Comparison of ENCODE assay signal across 32 cellular contexts in the genomic region with DNA sequence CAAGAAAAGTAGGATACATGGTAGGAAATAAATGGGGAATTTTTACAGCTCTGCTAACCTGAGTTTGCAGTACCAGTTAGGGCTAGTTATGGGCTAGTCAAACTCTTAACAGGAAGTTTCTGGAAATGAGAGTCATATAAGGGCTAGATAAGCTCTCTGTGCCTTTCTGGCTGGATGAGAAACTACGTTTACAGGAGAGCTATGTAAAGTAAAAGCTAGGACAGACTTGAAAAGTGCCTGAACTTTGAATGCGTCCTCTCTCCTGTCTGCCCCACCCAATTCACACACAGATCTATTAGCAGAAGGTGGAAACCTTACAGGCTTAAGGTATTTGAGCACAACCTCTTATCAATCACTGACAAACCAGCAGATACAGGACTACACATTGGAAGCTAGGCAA.
"Had no signal": no experiment of that assay in that cellular context is flagged by ENCODE, and none has a peak within 500 bp of the region (broad histone marks: within the 10 kb centered on the region; RNA-seq: fewer than 3 reads in every experiment).

No MANE protein-coding gene starts in this region.

- H3K36me3 Mint-ChIP-seq: activated naive CD4-positive, alpha-beta T cell treated with anti-CD3 and anti-CD28 coated beads, Interleukin-2, amount 10 ng/mL, durations not matched to agents 7 days and 5 days; activated naive CD4-positive, alpha-beta T cell treated with anti-CD3 and anti-CD28 coated beads, Interleukin-2, amount 50 U/mL, for 72 hours; activated naive CD8-positive, alpha-beta T cell treated with anti-CD3 and anti-CD28 coated beads, Interleukin-2, amount 10 ng/mL, durations not matched to agents 7 days and 5 days; brain had no signal

- H3K4me3 Mint-ChIP-seq: activated CD4-positive, alpha-beta memory T cell treated with anti-CD3 and anti-CD28 coated beads, Interleukin-2, amount 10 ng/mL, durations not matched to agents 7 days and 5 days; activated CD4-positive, alpha-beta T cell treated with anti-CD3 and anti-CD28 coated beads, Interleukin-2, amount 10 ng/mL, durations not matched to agents 7 days and 5 days; activated naive CD4-positive, alpha-beta T cell treated with anti-CD3 and anti-CD28 coated beads, Interleukin-2, amount 10 ng/mL, durations not matched to agents 7 days and 5 days; activated naive CD8-positive, alpha-beta T cell treated with anti-CD3 and anti-CD28 coated beads, Interleukin-2, amount 10 ng/mL, durations not matched to agents 7 days and 5 days; activated T-cell treated with anti-CD3 and anti-CD28 coated beads, Interleukin-2, amount 50 U/mL, for 24 hours; activated T-cell treated with anti-CD3 and anti-CD28 coated beads, Interleukin-2, amount 50 U/mL, for 72 hours; brain; effector memory CD8-positive, alpha-beta T cell; T-helper 17 cell; T-helper 2 cell treated with Interferon-gamma antibody and Interleukin-4, amounts not matched to agents 5 μg/mL and 100 μg/mL, for 36 hours had no signal

- ATAC-seq: activated naive CD4-positive, alpha-beta T cell treated with anti-CD3 and anti-CD28 coated beads, Interleukin-2, amount 50 U/mL, for 72 hours; activated T-cell treated with anti-CD3 and anti-CD28 coated beads, Interleukin-2, amount 50 U/mL, for 72 hours; effector memory CD8-positive, alpha-beta T cell; foreskin keratinocyte; gastrocnemius medialis; T-helper 17 cell had no signal

- H3K4me1 ChIP-seq: ascending aorta, breast epithelium, esophagus muscularis mucosa, foreskin keratinocyte, gastrocnemius medialis had no signal

- H3K27ac Mint-ChIP-seq: activated CD4-positive, alpha-beta memory T cell treated with anti-CD3 and anti-CD28 coated beads, Interleukin-2, amount 10 ng/mL, durations not matched to agents 7 days and 5 days; activated CD4-positive, alpha-beta T cell treated with anti-CD3 and anti-CD28 coated beads, Interleukin-2, amount 10 ng/mL, durations not matched to agents 7 days and 5 days; activated naive CD4-positive, alpha-beta T cell treated with anti-CD3 and anti-CD28 coated beads, Interleukin-2, amount 10 ng/mL, durations not matched to agents 7 days and 5 days; activated naive CD4-positive, alpha-beta T cell treated with anti-CD3 and anti-CD28 coated beads, Interleukin-2, amount 50 U/mL, for 72 hours; activated naive CD8-positive, alpha-beta T cell treated with anti-CD3 and anti-CD28 coated beads, Interleukin-2, amount 10 ng/mL, durations not matched to agents 7 days and 5 days; activated T-cell treated with anti-CD3 and anti-CD28 coated beads, Interleukin-2, amount 50 U/mL, for 24 hours; activated T-cell treated with anti-CD3 and anti-CD28 coated beads, Interleukin-2, amount 50 U/mL, for 72 hours; brain; effector memory CD8-positive, alpha-beta T cell; T-helper 17 cell; T-helper 2 cell treated with Interferon-gamma antibody and Interleukin-4, amounts not matched to agents 5 μg/mL and 100 μg/mL, for 36 hours had no signal

- H3K27ac ChIP-seq: ascending aorta, breast epithelium, cardiac muscle cell, esophagus muscularis mucosa, foreskin keratinocyte, gastrocnemius medialis had no signal

- H3K9me3 ChIP-seq: ascending aorta, breast epithelium, esophagus muscularis mucosa, gastrocnemius medialis had no signal

- DNase-seq: activated CD4-positive, alpha-beta memory T cell treated with anti-CD3 and anti-CD28 coated beads, Interleukin-2, amount 10 ng/mL, durations not matched to agents 7 days and 5 days; activated CD4-positive, alpha-beta T cell treated with anti-CD3 and anti-CD28 coated beads for 1 hour; activated CD4-positive, alpha-beta T cell treated with anti-CD3 and anti-CD28 coated beads for 4 hours; activated CD4-positive, alpha-beta T cell treated with anti-CD3 and anti-CD28 coated beads, Interleukin-2, amount 10 ng/mL, durations not matched to agents 7 days and 5 days; activated CD4-positive, alpha-beta T cell treated with anti-CD3 and anti-CD28 coated beads, Interleukin-2, amount 50 U/mL, for 4 hours; activated CD8-positive, alpha-beta memory T cell treated with anti-CD3 and anti-CD28 coated beads, Interleukin-2, amount 50 U/mL, for 48 hours; activated gamma-delta T cell; activated naive CD4-positive, alpha-beta T cell; activated naive CD4-positive, alpha-beta T cell treated with anti-CD3 and anti-CD28 coated beads, Interleukin-2, amount 10 ng/mL, durations not matched to agents 7 days and 5 days; activated naive CD8-positive, alpha-beta T cell treated with anti-CD3 and anti-CD28 coated beads, Interleukin-2, amount 10 ng/mL, durations not matched to agents 7 days and 5 days; activated T-cell treated with anti-CD3 and anti-CD28 coated beads for 4 hours; activated T-cell treated with anti-CD3 and anti-CD28 coated beads, Interleukin-2, amount 50 U/mL, for 24 hours; activated T-cell treated with anti-CD3 and anti-CD28 coated beads, Interleukin-2, amount 50 U/mL, for 72 hours; central memory CD4-positive, alpha-beta T cell; cerebellar nuclear complex; cortex of kidney; dermis blood vessel endothelial cell; effector CD4-positive, alpha-beta T cell; effector memory CD8-positive, alpha-beta T cell; erythroblast; foreskin keratinocyte; gastrocnemius medialis; glutamatergic neuron; T-helper 1 cell; T-helper 17 cell had no signal

- H3K36me3 ChIP-seq: ascending aorta, breast epithelium, cardiac muscle cell, esophagus muscularis mucosa, gastrocnemius medialis had no signal

- H3K4me1 Mint-ChIP-seq: activated CD4-positive, alpha-beta memory T cell treated with anti-CD3 and anti-CD28 coated beads, Interleukin-2, amount 10 ng/mL, durations not matched to agents 7 days and 5 days; activated CD4-positive, alpha-beta T cell treated with anti-CD3 and anti-CD28 coated beads, Interleukin-2, amount 10 ng/mL, durations not matched to agents 7 days and 5 days; activated naive CD4-positive, alpha-beta T cell treated with anti-CD3 and anti-CD28 coated beads, Interleukin-2, amount 10 ng/mL, durations not matched to agents 7 days and 5 days; activated naive CD8-positive, alpha-beta T cell treated with anti-CD3 and anti-CD28 coated beads, Interleukin-2, amount 10 ng/mL, durations not matched to agents 7 days and 5 days; brain; T-helper 17 cell had no signal

- H3K27me3 ChIP-seq: ascending aorta, breast epithelium, cardiac muscle cell, esophagus muscularis mucosa, foreskin keratinocyte, gastrocnemius medialis had no signal

- H3K27me3 Mint-ChIP-seq: activated naive CD4-positive, alpha-beta T cell treated with anti-CD3 and anti-CD28 coated beads, Interleukin-2, amount 10 ng/mL, durations not matched to agents 7 days and 5 days had no signal

- H3K4me3 ChIP-seq: ascending aorta, breast epithelium, cardiac muscle cell, esophagus muscularis mucosa, gastrocnemius medialis had no signal

- H3K9me3 Mint-ChIP-seq: activated CD4-positive, alpha-beta memory T cell treated with anti-CD3 and anti-CD28 coated beads, Interleukin-2, amount 10 ng/mL, durations not matched to agents 7 days and 5 days; activated CD4-positive, alpha-beta T cell treated with anti-CD3 and anti-CD28 coated beads, Interleukin-2, amount 10 ng/mL, durations not matched to agents 7 days and 5 days; activated naive CD4-positive, alpha-beta T cell treated with anti-CD3 and anti-CD28 coated beads, Interleukin-2, amount 10 ng/mL, durations not matched to agents 7 days and 5 days; activated naive CD4-positive, alpha-beta T cell treated with anti-CD3 and anti-CD28 coated beads, Interleukin-2, amount 50 U/mL, for 72 hours; activated naive CD8-positive, alpha-beta T cell treated with anti-CD3 and anti-CD28 coated beads, Interleukin-2, amount 10 ng/mL, durations not matched to agents 7 days and 5 days; activated T-cell treated with anti-CD3 and anti-CD28 coated beads, Interleukin-2, amount 50 U/mL, for 24 hours; effector memory CD8-positive, alpha-beta T cell; T-helper 2 cell treated with Interferon-gamma antibody and Interleukin-4, amounts not matched to agents 5 μg/mL and 100 μg/mL, for 36 hours had no signal
